In genomic region chr6:47416396-47417345, GRCh38 we compare ENCODE assay signal across 32 cellular contexts.
"Had no signal": no experiment of that assay in that cellular context is flagged by ENCODE, and none has a peak within 500 bp of the region (broad histone marks: within the 10 kb centered on the region; RNA-seq: fewer than 3 reads in every experiment).

No MANE protein-coding gene starts in this region.

- H3K36me3 ChIP-seq: adrenal gland, breast epithelium, Peyer's patch had no signal

- H3K27me3 ChIP-seq: adrenal gland, body of pancreas, breast epithelium, Peyer's patch had no signal

- H3K36me3 Mint-ChIP-seq: activated naive CD4-positive, alpha-beta T cell treated with anti-CD3 and anti-CD28 coated beads, Interleukin-2, amount 50 U/mL, for 72 hours had no signal

- H3K4me3 Mint-ChIP-seq: activated B cell treated with CpG ODN at 0.5 μM for 24 hours; activated naive CD4-positive, alpha-beta T cell treated with anti-CD3 and anti-CD28 coated beads for 36 hours; activated T-cell treated with anti-CD3 and anti-CD28 coated beads, Interleukin-2, amount 50 U/mL, for 4 hours; activated T-helper 1 cell treated with anti-CD3 and anti-CD28 coated beads, Interleukin-12 subunit alpha, Interleukin-12 subunit beta, Interleukin-2, Interleukin-4 antibody, amounts not matched to agents 30 ng/mL and 10 ng/mL and 1 ng/mL, durations not matched to agents 14 hours and 24 hours and 36 hours had no signal

- H3K9me3 Mint-ChIP-seq: activated B cell treated with CpG ODN at 0.5 μM for 24 hours; activated naive CD4-positive, alpha-beta T cell treated with anti-CD3 and anti-CD28 coated beads for 36 hours; activated naive CD4-positive, alpha-beta T cell treated with anti-CD3 and anti-CD28 coated beads, Interleukin-2, amount 50 U/mL, for 72 hours; activated T-cell treated with anti-CD3 and anti-CD28 coated beads, Interleukin-2, amount 50 U/mL, for 4 hours; activated T-helper 1 cell treated with anti-CD3 and anti-CD28 coated beads, Interleukin-12 subunit alpha, Interleukin-12 subunit beta, Interleukin-2, Interleukin-4 antibody, amounts not matched to agents 30 ng/mL and 10 ng/mL and 1 ng/mL, durations not matched to agents 14 hours and 24 hours and 36 hours had no signal

- H3K4me1 ChIP-seq: breast epithelium had no signal

- H3K9me3 ChIP-seq: adrenal gland, body of pancreas, breast epithelium, Peyer's patch had no signal

- ATAC-seq: activated naive CD4-positive, alpha-beta T cell treated with anti-CD3 and anti-CD28 coated beads, Interleukin-2, amount 50 U/mL, for 72 hours; activated T-cell treated with anti-CD3 and anti-CD28 coated beads, Interleukin-2, amount 50 U/mL, for 4 hours; body of pancreas; PC-3; SK-N-SH treated with all-trans-retinoic acid at 6 μM for 48 hours had no signal

- H3K27me3 Mint-ChIP-seq: activated B cell treated with CpG ODN at 0.5 μM for 24 hours had no signal

- DNase-seq: activated B cell treated with CpG ODN at 0.5 μM for 24 hours; activated CD4-positive, CD25-positive, alpha-beta regulatory T cell treated with anti-CD3 and anti-CD28 coated beads, Interleukin-2, amount 50 U/mL, for 72 hours; activated CD8-positive, alpha-beta memory T cell treated with anti-CD3 and anti-CD28 coated beads, Interleukin-2, amount 50 U/mL, for 4 hours; activated gamma-delta T cell treated with Interleukin-2 at 50 U/mL for 16 hours; activated naive CD4-positive, alpha-beta T cell treated with anti-CD3 and anti-CD28 coated beads for 36 hours; activated T-cell treated with anti-CD3 and anti-CD28 coated beads for 4 hours; activated T-cell treated with anti-CD3 and anti-CD28 coated beads, Interleukin-2, amount 50 U/mL, for 4 hours; adrenal gland; body of pancreas; Karpas-422; KBM-7; NCI-H1048; NCI-H1105 treated with DMSO at 0.1 percent for 48 hours; NCI-H1436; NCI-H1694; NCI-H1930; NCI-H2081 treated with DMSO at 0.1 percent for 48 hours; NCI-H345; NCI-H526; NCI-H748 treated with DMSO at 0.1 percent for 48 hours; NK-92 treated with Interleukin-12 subunit alpha and Interleukin-12 subunit beta, amount 100 ng/mL, for 24 hours; PC-3; Peyer's patch; RPMI8226; SHP77 treated with DMSO at 0.1 percent for 48 hours; T-helper 1 cell; T-helper 2 cell; T-helper 9 cell had no signal

- H3K27ac ChIP-seq: adrenal gland, body of pancreas, breast epithelium, Peyer's patch had no signal

- H3K27ac Mint-ChIP-seq: activated B cell treated with CpG ODN at 0.5 μM for 24 hours; activated naive CD4-positive, alpha-beta T cell treated with anti-CD3 and anti-CD28 coated beads for 36 hours; activated T-helper 1 cell treated with anti-CD3 and anti-CD28 coated beads, Interleukin-12 subunit alpha, Interleukin-12 subunit beta, Interleukin-2, Interleukin-4 antibody, amounts not matched to agents 30 ng/mL and 10 ng/mL and 1 ng/mL, durations not matched to agents 14 hours and 24 hours and 36 hours had no signal

- H3K4me3 ChIP-seq: adrenal gland, body of pancreas, breast epithelium, Peyer's patch had no signal
